Comparison of ENCODE assay signal across 29 cellular contexts in the genomic region with DNA sequence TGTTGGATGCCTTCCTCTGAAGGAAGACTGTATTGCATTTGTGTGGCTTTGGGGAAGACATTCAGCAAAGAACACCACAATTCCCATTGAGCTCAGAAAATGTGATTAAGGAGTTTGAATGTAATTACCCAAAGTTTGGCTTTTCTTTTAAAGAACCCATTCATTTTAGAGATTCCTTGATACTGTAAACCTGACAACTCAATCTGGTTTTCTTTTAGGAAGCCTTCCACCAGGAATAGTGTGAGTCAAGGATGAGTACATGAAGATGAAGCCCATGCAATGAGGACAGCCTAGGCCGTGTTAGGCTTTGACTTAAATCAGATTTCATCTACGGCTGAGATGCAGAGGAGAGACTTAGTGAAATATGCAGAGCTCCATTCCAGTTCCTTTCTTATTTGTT.
DNase-seq lines count a peak whose midpoint lies in the region; ATAC-seq, FAIRE-seq and TF ChIP-seq lines count a peak whose summit lies in the region.
"Had no signal": no experiment of that assay in that cellular context is flagged by ENCODE, and none has a peak within 500 bp of the region (broad histone marks: within the 10 kb centered on the region; RNA-seq: fewer than 3 reads in every experiment).

No MANE protein-coding gene starts in this region.

- TF ChIP-seq CTCF in AG10803 (conservative IDR thresholded peaks at IDR 0.05; ENCODE audit: low read length): no peak
- TF ChIP-seq CTCF in nephron (IDR thresholded peaks at IDR 0.05; ENCODE audit: unreplicated experiment in 3 of 3): no peak

- H3K4me3 Mint-ChIP-seq in nephron: no peak overlapping the region
- H3K4me3 Mint-ChIP-seq: activated CD4-positive, alpha-beta T cell treated with anti-CD3 and anti-CD28 coated beads for 36 hours; activated CD8-positive, alpha-beta T cell treated with anti-CD3 and anti-CD28 coated beads for 36 hours; activated T-helper 1 cell treated with anti-CD3 and anti-CD28 coated beads, Interleukin-12 subunit alpha, Interleukin-12 subunit beta, Interleukin-2, Interleukin-4 antibody, amounts not matched to agents 30 ng/mL and 10 ng/mL and 1 ng/mL, durations not matched to agents 14 hours and 24 hours and 36 hours; brain; natural killer cell treated with Interleukin-12 subunit alpha and Interleukin-12 subunit beta and Interleukin-15 and Interleukin-18, amount 100 ng/mL, for 72 hours had no signal

- H3K9me3 Mint-ChIP-seq in nephron: no peaks in the 10 kb centered on the region
- H3K9me3 Mint-ChIP-seq: activated CD8-positive, alpha-beta T cell treated with anti-CD3 and anti-CD28 coated beads for 36 hours; activated T-helper 1 cell treated with anti-CD3 and anti-CD28 coated beads, Interleukin-12 subunit alpha, Interleukin-12 subunit beta, Interleukin-2, Interleukin-4 antibody, amounts not matched to agents 30 ng/mL and 10 ng/mL and 1 ng/mL, durations not matched to agents 14 hours and 24 hours and 36 hours; brain; natural killer cell treated with Interleukin-12 subunit alpha and Interleukin-12 subunit beta and Interleukin-15 and Interleukin-18, amount 100 ng/mL, for 72 hours had no signal

- H3K27ac Mint-ChIP-seq in nephron: peak overlapping the region; percentile 3 to 72 (median 55)
- H3K27ac Mint-ChIP-seq: activated CD4-positive, alpha-beta T cell treated with anti-CD3 and anti-CD28 coated beads for 36 hours; activated CD8-positive, alpha-beta T cell treated with anti-CD3 and anti-CD28 coated beads for 36 hours; activated T-helper 1 cell treated with anti-CD3 and anti-CD28 coated beads, Interleukin-12 subunit alpha, Interleukin-12 subunit beta, Interleukin-2, Interleukin-4 antibody, amounts not matched to agents 30 ng/mL and 10 ng/mL and 1 ng/mL, durations not matched to agents 14 hours and 24 hours and 36 hours had no signal

- no peaks in the 10 kb centered on the region for H3K27me3 Mint-ChIP-seq in nephron (ENCODE audit: low read depth)
- H3K27me3 Mint-ChIP-seq: activated CD4-positive, alpha-beta T cell treated with anti-CD3 and anti-CD28 coated beads for 36 hours; activated CD8-positive, alpha-beta T cell treated with anti-CD3 and anti-CD28 coated beads for 36 hours; brain; natural killer cell treated with Interleukin-12 subunit alpha and Interleukin-12 subunit beta and Interleukin-15 and Interleukin-18, amount 100 ng/mL, for 72 hours had no signal

- no peaks in the 10 kb centered on the region for H3K36me3 Mint-ChIP-seq in nephron (ENCODE audit: low read depth)
- H3K36me3 Mint-ChIP-seq: brain; natural killer cell treated with Interleukin-12 subunit alpha and Interleukin-12 subunit beta and Interleukin-15 and Interleukin-18, amount 100 ng/mL, for 72 hours had no signal

- H3K4me1 Mint-ChIP-seq in nephron: peaks cover 75% of the 10 kb centered on the region

- H3K4me3 ChIP-seq in AG10803 (ENCODE audit: low read length): no peak overlapping the region
- H3K4me3 ChIP-seq: dorsolateral prefrontal cortex, esophagus muscularis mucosa, mucosa of descending colon, Peyer's patch, tibial nerve had no signal

- DNase-seq in AG10803 (ENCODE audit: low read depth) (peak; percentile 41), H54 (ENCODE audit: insufficient read length, low spot score) (no peak), fibroblast of gingiva (ENCODE audit: low read depth) (peak; percentile 4), DMS53 (lab: John Stamatoyannopoulos, UW) (no peak), DMS 273 (lab: John Stamatoyannopoulos, UW; ENCODE audit: unreplicated experiment) (no peak)
- DNase-seq: ACHN; activated CD4-positive, alpha-beta T cell treated with anti-CD3 and anti-CD28 coated beads for 36 hours; activated CD8-positive, alpha-beta memory T cell treated with anti-CD3 and anti-CD28 coated beads, Interleukin-2, amount 50 U/mL, for 48 hours; activated CD8-positive, alpha-beta T cell treated with anti-CD3 and anti-CD28 coated beads for 36 hours; activated naive CD4-positive, alpha-beta T cell treated with Interleukin-2 at 50 U/mL for 16 hours; C1 segment of cervical spinal cord; cerebellar nuclear complex; COR-L47; dorsolateral prefrontal cortex; islet precursor cell; mucosa of descending colon; NCI-H774; Peyer's patch; SHP77 treated with DMSO at 0.1 percent for 48 hours; stimulated activated CD4-positive, alpha-beta T cell treated with anti-CD3 and anti-CD28 coated beads, Interleukin-4, amount 100 ng/mL, for 24 hours had no signal

- peak; percentile 6 for FAIRE-seq in H54 (lab: Jason Lieb, UNC)
- FAIRE-seq: endometrium had no signal

- TF ChIP-seq POLR2A in H54 (IDR thresholded peaks at IDR 0.05; ENCODE audit: low read depth, low read length): no peak

- ATAC-seq in HG03280 (IDR thresholded peaks at IDR 0.05; ENCODE audit: unreplicated experiment): no peak
- no peak for ATAC-seq in GM19397 (IDR thresholded peaks at IDR 0.05; ENCODE audit: unreplicated experiment)
- ATAC-seq: activated CD4-positive, alpha-beta T cell treated with anti-CD3 and anti-CD28 coated beads for 36 hours; activated CD8-positive, alpha-beta T cell treated with anti-CD3 and anti-CD28 coated beads for 36 hours; mucosa of descending colon; natural killer cell treated with Interleukin-12 subunit alpha and Interleukin-12 subunit beta and Interleukin-15 and Interleukin-18, amount 100 ng/mL, for 72 hours had no signal

Comparison
In these comparisons a context has a peak if more than half of its experiments do, and no peak if none do; other contexts are left out.
1. DNase-seq: peak in AG10803 (single experiment) and fibroblast of gingiva (single experiment); none in H54 (single experiment), DMS53 (single experiment) and DMS 273 (single experiment).